ENCODE assay signal across 8 cellular contexts in the genomic region with DNA sequence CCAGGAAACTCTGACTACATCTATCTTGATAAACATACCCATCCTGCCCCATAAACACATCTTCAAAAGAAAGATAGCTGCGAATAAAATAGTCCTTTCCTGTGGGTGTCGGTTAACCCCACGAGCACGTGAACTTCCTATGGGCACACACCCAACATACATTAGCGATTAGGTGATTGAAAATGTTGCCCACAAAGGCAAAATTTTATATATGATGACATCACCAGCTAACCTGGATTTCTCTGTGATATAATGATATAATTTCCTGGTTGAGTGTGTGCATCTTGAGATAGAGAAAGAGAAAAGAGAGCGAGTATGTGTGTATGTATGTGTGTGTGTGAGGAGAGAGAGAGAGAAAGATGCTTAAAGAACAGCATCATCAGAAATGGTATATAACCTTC.
A peak's percentile ranks its signal among the peaks of the same experiment; 100 is the strongest.
DNase-seq lines count a peak whose midpoint lies in the region; ATAC-seq and TF ChIP-seq lines count a peak whose summit lies in the region.

No MANE protein-coding gene starts in this region.

- H3K36me3 ChIP-seq in BJ (ENCODE audit: control insufficient read depth, insufficient read depth, low read length) (no peaks in the 10 kb centered on the region), smooth muscle cell (ENCODE audit: low read depth) (no peaks in the 10 kb centered on the region)

- H3K27me3 ChIP-seq in BJ (ENCODE audit: control insufficient read depth, insufficient read depth, low read length), result no peaks in the 10 kb centered on the region
- H3K27me3 ChIP-seq in smooth muscle cell (ENCODE audit: low read depth), result no peaks in the 10 kb centered on the region

- TF ChIP-seq CTCF in BJ (IDR thresholded peaks at IDR 0.05; ENCODE audit: insufficient read depth, low read depth, low read length) (no peak), epithelial cell of esophagus (IDR thresholded peaks at IDR 0.05; ENCODE audit: insufficient read depth, low read depth, low read length, missing control alignments) (no peak), smooth muscle cell (IDR thresholded peaks at IDR 0.05; ENCODE audit: borderline replicate concordance, insufficient read depth, poor library complexity, severe bottlenecking) (no peak)

- WGBS in smooth muscle cell (ENCODE audit: low lambda C conversion rate), result 10% methylated on average over 6 of the region's 6 CpGs

- peak overlapping the region; percentile 99 for H3K27ac ChIP-seq in smooth muscle cell (ENCODE audit: low read depth)

- H3K4me3 ChIP-seq in BJ (ENCODE audit: low read depth, low read length) (peak overlapping the region; percentile 53), epithelial cell of esophagus (ENCODE audit: low read length) (peak overlapping the region; percentile 88), smooth muscle cell (peak overlapping the region; percentile 95)

- peaks cover 16% of the 10 kb centered on the region for H3K4me1 ChIP-seq in smooth muscle cell (ENCODE audit: low read depth)

- peaks cover 34% of the 10 kb centered on the region for H3K4me1 Mint-ChIP-seq in activated CD4-positive, alpha-beta T cell treated with anti-CD3 and anti-CD28 coated beads for 36 hours

- peak overlapping the region; percentile 92 for H3K4me2 ChIP-seq in smooth muscle cell

- ATAC-seq in GM19328 (IDR thresholded peaks at IDR 0.05; ENCODE audit: unreplicated experiment), result peak; percentile 5
- peak; percentile 24 for ATAC-seq in activated CD4-positive, alpha-beta T cell treated with anti-CD3 and anti-CD28 coated beads for 36 hours

- no peaks in the 10 kb centered on the region for H3K9me3 ChIP-seq in smooth muscle cell (replicated peaks; ENCODE audit: low read depth)

- no peak overlapping the region for H2AFZ ChIP-seq in smooth muscle cell (ENCODE audit: low read depth)

- POLR2A ChIA-PET in BJ (lab: Charles Lee), result no interaction called here
- POLR2A ChIA-PET in activated CD4-positive, alpha-beta T cell treated with anti-CD3 and anti-CD28 coated beads for 36 hours (lab: Charles Lee), result no interaction called here

- peaks cover 84% of the 10 kb centered on the region for H3K79me2 ChIP-seq in smooth muscle cell (ENCODE audit: low read depth)

- intact Hi-C loops in activated CD4-positive, alpha-beta T cell treated with anti-CD3 and anti-CD28 coated beads for 36 hours (cut with DNase I, micrococcal nuclease), result loop anchor here (1.0 to 10.0 kb wide), 10 partner anchors 13 to 770 kb away; no protein-coding TSS in a partner anchor

- peaks cover 2% of the 10 kb centered on the region for H3K36me3 Mint-ChIP-seq in activated CD4-positive, alpha-beta T cell treated with anti-CD3 and anti-CD28 coated beads for 36 hours (ENCODE audit: low read depth)

- peak overlapping the region; percentile 99 for H3K9ac ChIP-seq in smooth muscle cell (ENCODE audit: low read depth)

- H3K27me3 Mint-ChIP-seq in activated CD4-positive, alpha-beta T cell treated with anti-CD3 and anti-CD28 coated beads for 36 hours, result no peaks in the 10 kb centered on the region

- H3K4me3 Mint-ChIP-seq in activated CD4-positive, alpha-beta T cell treated with anti-CD3 and anti-CD28 coated beads for 36 hours, result no peak overlapping the region

- no peak overlapping the region for H3K27ac Mint-ChIP-seq in activated CD4-positive, alpha-beta T cell treated with anti-CD3 and anti-CD28 coated beads for 36 hours

- H3K9me3 Mint-ChIP-seq in activated CD4-positive, alpha-beta T cell treated with anti-CD3 and anti-CD28 coated beads for 36 hours (ENCODE audit: low read depth), result no peaks in the 10 kb centered on the region

- peaks cover 56% of the 10 kb centered on the region for H4K20me1 ChIP-seq in smooth muscle cell (ENCODE audit: low read depth)

- peaks cover 15% of the 10 kb centered on the region for H3F3A ChIP-seq in smooth muscle cell (ENCODE audit: low read depth)

- no peak for DNase-seq in BJ (ENCODE audit: low read depth)
- DNase-seq in MV-4-11 (lab: John Stamatoyannopoulos, UW), result peak; percentile 59
- DNase-seq in activated CD4-positive, alpha-beta T cell treated with anti-CD3 and anti-CD28 coated beads for 36 hours, result peak; percentile 74
- peak; percentile 55 for DNase-seq in epithelial cell of esophagus (ENCODE audit: low read depth)
- no peak for DNase-seq in smooth muscle cell (lab: John Stamatoyannopoulos, UW; ENCODE audit: unreplicated experiment)
- DNase-seq in GM03348 (ENCODE audit: low spot score), result no peak
- DNase-seq in NCI-H2029 treated with DMSO at 0.1 percent for 48 hours (lab: John Stamatoyannopoulos, UW), result no peak

- CTCF ChIA-PET in BJ (lab: Yijun Ruan, JAX), result interaction anchor here (1.0 kb wide), 1 partner anchor 617 kb away, joined by 3 read pairs; no protein-coding TSS in a partner anchor
- CTCF ChIA-PET in activated CD4-positive, alpha-beta T cell treated with anti-CD3 and anti-CD28 coated beads for 36 hours (lab: Charles Lee), result interaction anchor here (0.8 to 3.1 kb wide), 3 partner anchors 9 to 529 kb away, joined by 3 to 11 read pairs (median 5); no protein-coding TSS in a partner anchor

Comparison
In these comparisons a context has a peak if more than half of its experiments do, and no peak if none do; other contexts are left out.
1. DNase-seq: peak in MV-4-11 (single experiment), activated CD4-positive, alpha-beta T cell treated with anti-CD3 and anti-CD28 coated beads for 36 hours (single experiment) and epithelial cell of esophagus (single experiment); none in BJ (single experiment), smooth muscle cell (single experiment), GM03348 (single experiment) and NCI-H2029 treated with DMSO at 0.1 percent for 48 hours (single experiment).
2. Peak in every context shown above with its lines, with median percentiles within 50 percentile points of each other: H3K4me3 ChIP-seq.